9 cellular contexts compared by ENCODE assay signal in genomic region chr11:128503231-128503991, GRCh38.
DNase-seq lines count a peak whose midpoint lies in the region; ATAC-seq, FAIRE-seq and TF ChIP-seq lines count a peak whose summit lies in the region.
"Had no signal": no experiment of that assay in that cellular context is flagged by ENCODE, and none has a peak within 500 bp of the region (broad histone marks: within the 10 kb centered on the region; RNA-seq: fewer than 3 reads in every experiment).

No MANE protein-coding gene starts in this region.

- TF ChIP-seq CTCF in esophagus muscularis mucosa (IDR thresholded peaks at IDR 0.05) (no peak), spleen (IDR thresholded peaks at IDR 0.05 in 8 of 11, conservative IDR thresholded peaks at IDR 0.05 in 3 of 11) (no peak)

- H3K27ac ChIP-seq in esophagus muscularis mucosa (replicated peaks in 1 of 4) (peak overlapping the region in 3 of 4 donors; percentile 57 to 76 (median 70)), spleen (peak overlapping the region in 7 of 8 donors; percentile 60 to 99 (median 95))

- DNase-seq in activated CD4-positive, CD25-positive, alpha-beta regulatory T cell (lab: John Stamatoyannopoulos, UW), result no peak
- DNase-seq in esophagus muscularis mucosa (ENCODE audit: extremely low spot score), result no peak
- DNase-seq in spleen, result no peak
- DNase-seq in DMS53 treated with DMSO at 0.1 percent for 48 hours (lab: John Stamatoyannopoulos, UW; ENCODE audit: unreplicated experiment), result no peak
- no peak for DNase-seq in urothelium cell line (ENCODE audit: low spot score)
- DNase-seq in sciatic nerve (ENCODE audit: low spot score), result no peak

- intact Hi-C loops in esophagus muscularis mucosa (cut with DNase I) (no loop called here), spleen (cut with DNase I; ENCODE audit: low total_unique reads) (no loop called here), sciatic nerve (cut with DNase I) (no loop called here)

- FAIRE-seq in urothelium cell line (lab: Jason Lieb, UNC), result no peak
- FAIRE-seq: A204.1 had no signal

- H3K4me3 ChIP-seq in esophagus muscularis mucosa (no peak overlapping the region), spleen (peak overlapping the region in 2 of 8 donors; percentile 3 to 73)

- H3K27me3 ChIP-seq in esophagus muscularis mucosa, result no peaks in the 10 kb centered on the region
- H3K27me3 ChIP-seq in spleen (replicated peaks in 1 of 7), result no peaks in the 10 kb centered on the region

- H3K9me3 ChIP-seq in esophagus muscularis mucosa (no peaks in the 10 kb centered on the region), spleen (no peaks in the 10 kb centered on the region)

- TF ChIP-seq EP300 in esophagus muscularis mucosa (IDR thresholded peaks at IDR 0.05), result no peak

- H3K4me1 ChIP-seq in esophagus muscularis mucosa (peaks cover 98 to 100% (median 99%) of the 10 kb centered on the region in 4 donors), spleen (peaks cover 96 to 100% (median 100%) of the 10 kb centered on the region in 6 donors)

- peaks cover 0 to 9% (median 0%) of the 10 kb centered on the region in 4 donors for H3K36me3 ChIP-seq in esophagus muscularis mucosa
- H3K36me3 ChIP-seq in spleen, result peaks cover 0 to 74% (median 14%) of the 10 kb centered on the region in 6 donors

- peak; percentile 40 to 44 for ATAC-seq in activated CD4-positive, CD25-positive, alpha-beta regulatory T cell treated with anti-CD3 and anti-CD28 coated beads, Interleukin-2, amount 50 U/mL, for 24 hours
- ATAC-seq in SK-N-SH treated with all-trans-retinoic acid at 6 μM for 48 hours (peak; percentile 53), sciatic nerve (no peak)

- WGBS in esophagus muscularis mucosa, result 70% methylated on average over 7 of the region's 8 CpGs
- 51 to 66% (median 57%) methylated on average over 8 of the region's 8 CpGs for WGBS in spleen, 5 donors

- TF ChIP-seq POLR2A in esophagus muscularis mucosa (IDR thresholded peaks at IDR 0.05; ENCODE audit: low read depth) (no peak), spleen (IDR thresholded peaks at IDR 0.05) (no peak)

TF ChIP-seq in SK-N-SH treated with all-trans-retinoic acid at 6 μM for 48 hours, 23 proteins besides CTCF, POLR2A, EP300 and RAD21:
- TF ChIP-seq ESRRG (CRISPR knock-in tag; IDR thresholded peaks at IDR 0.05) (no peak), ZFP3 (CRISPR knock-in tag; IDR thresholded peaks at IDR 0.05) (no peak), BACH2 (CRISPR knock-in tag; IDR thresholded peaks at IDR 0.05; ENCODE audit: borderline replicate concordance) (no peak), PATZ1 (CRISPR knock-in tag; IDR thresholded peaks at IDR 0.05; ENCODE audit: borderline replicate concordance) (no peak), ZNF70 (CRISPR knock-in tag; IDR thresholded peaks at IDR 0.05) (no peak), ZNF8 (CRISPR knock-in tag; IDR thresholded peaks at IDR 0.05) (no peak), PPARA (CRISPR knock-in tag; IDR thresholded peaks at IDR 0.05; ENCODE audit: borderline replicate concordance) (no peak), TCF4 (CRISPR knock-in tag; IDR thresholded peaks at IDR 0.05; ENCODE audit: borderline replicate concordance) (no peak), TSHZ2 (CRISPR knock-in tag; IDR thresholded peaks at IDR 0.05) (no peak), SNAI2 (CRISPR knock-in tag; IDR thresholded peaks at IDR 0.05) (no peak), CSDC2 (CRISPR knock-in tag; IDR thresholded peaks at IDR 0.05) (no peak), GLIS3 (CRISPR knock-in tag; IDR thresholded peaks at IDR 0.05) (no peak), ARNTL (CRISPR knock-in tag; IDR thresholded peaks at IDR 0.05; ENCODE audit: borderline replicate concordance, low read depth) (no peak), ZC3H10 (CRISPR knock-in tag; IDR thresholded peaks at IDR 0.05) (no peak), ZFP30 (CRISPR knock-in tag; IDR thresholded peaks at IDR 0.05) (no peak), OSR1 (CRISPR knock-in tag; IDR thresholded peaks at IDR 0.05) (no peak), RARB (CRISPR knock-in tag; IDR thresholded peaks at IDR 0.05) (no peak)
- TF ChIP-seq, protein P1, sequence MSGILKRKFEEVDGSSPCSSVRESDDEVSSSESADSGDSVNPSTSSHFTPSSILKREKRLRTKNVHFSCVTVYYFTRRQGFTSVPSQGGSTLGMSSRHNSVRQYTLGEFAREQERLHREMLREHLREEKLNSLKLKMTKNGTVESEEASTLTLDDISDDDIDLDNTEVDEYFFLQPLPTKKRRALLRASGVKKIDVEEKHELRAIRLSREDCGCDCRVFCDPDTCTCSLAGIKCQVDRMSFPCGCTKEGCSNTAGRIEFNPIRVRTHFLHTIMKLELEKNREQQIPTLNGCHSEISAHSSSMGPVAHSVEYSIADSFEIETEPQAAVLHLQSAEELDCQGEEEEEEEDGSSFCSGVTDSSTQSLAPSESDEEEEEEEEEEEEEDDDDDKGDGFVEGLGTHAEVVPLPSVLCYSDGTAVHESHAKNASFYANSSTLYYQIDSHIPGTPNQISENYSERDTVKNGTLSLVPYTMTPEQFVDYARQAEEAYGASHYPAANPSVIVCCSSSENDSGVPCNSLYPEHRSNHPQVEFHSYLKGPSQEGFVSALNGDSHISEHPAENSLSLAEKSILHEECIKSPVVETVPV (CRISPR knock-in tag; IDR thresholded peaks at IDR 0.05), result no peak
- TF ChIP-seq, protein P2, sequence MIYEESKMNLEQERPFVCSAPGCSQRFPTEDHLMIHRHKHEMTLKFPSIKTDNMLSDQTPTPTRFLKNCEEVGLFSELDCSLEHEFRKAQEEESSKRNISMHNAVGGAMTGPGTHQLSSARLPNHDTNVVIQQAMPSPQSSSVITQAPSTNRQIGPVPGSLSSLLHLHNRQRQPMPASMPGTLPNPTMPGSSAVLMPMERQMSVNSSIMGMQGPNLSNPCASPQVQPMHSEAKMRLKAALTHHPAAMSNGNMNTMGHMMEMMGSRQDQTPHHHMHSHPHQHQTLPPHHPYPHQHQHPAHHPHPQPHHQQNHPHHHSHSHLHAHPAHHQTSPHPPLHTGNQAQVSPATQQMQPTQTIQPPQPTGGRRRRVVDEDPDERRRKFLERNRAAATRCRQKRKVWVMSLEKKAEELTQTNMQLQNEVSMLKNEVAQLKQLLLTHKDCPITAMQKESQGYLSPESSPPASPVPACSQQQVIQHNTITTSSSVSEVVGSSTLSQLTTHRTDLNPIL (CRISPR knock-in tag; IDR thresholded peaks at IDR 0.05; ENCODE audit: low read depth), result no peak
- TF ChIP-seq, protein P3, sequence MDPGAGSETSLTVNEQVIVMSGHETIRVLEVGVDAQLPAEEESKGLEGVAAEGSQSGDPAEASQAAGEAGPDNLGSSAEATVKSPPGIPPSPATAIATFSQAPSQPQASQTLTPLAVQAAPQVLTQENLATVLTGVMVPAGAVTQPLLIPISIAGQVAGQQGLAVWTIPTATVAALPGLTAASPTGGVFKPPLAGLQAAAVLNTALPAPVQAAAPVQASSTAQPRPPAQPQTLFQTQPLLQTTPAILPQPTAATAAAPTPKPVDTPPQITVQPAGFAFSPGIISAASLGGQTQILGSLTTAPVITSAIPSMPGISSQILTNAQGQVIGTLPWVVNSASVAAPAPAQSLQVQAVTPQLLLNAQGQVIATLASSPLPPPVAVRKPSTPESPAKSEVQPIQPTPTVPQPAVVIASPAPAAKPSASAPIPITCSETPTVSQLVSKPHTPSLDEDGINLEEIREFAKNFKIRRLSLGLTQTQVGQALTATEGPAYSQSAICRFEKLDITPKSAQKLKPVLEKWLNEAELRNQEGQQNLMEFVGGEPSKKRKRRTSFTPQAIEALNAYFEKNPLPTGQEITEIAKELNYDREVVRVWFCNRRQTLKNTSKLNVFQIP (CRISPR knock-in tag; IDR thresholded peaks at IDR 0.05; ENCODE audit: borderline replicate concordance, low read depth), result no peak
